Comparison of ENCODE assay signal across 5 cellular contexts in the genomic region with DNA sequence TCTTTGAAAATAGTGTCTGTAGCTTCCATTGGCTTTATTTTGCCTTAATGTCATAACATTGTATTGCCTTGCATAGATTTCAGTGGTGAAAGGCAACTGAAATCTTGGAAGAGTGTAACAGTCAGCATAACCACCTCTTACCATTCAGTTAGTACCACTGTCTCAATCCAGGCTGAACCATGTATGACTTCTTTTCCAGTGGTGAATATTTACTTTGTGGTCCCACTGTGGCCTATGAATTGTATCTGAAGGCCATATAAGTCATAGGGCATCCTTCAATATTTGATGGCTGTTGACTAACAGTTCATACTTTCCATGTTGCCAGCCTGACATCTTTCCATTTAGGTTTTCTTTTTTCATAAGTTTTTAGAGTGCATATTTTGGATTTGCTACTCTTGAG. TPM values are rescaled to one million over a fixed set of nuclear protein-coding genes. Genes with fewer than 3 reads are reported as not detected.
"Had no signal": no experiment of that assay in that cellular context is flagged by ENCODE, and none has a peak within 500 bp of the region (broad histone marks: within the 10 kb centered on the region; RNA-seq: fewer than 3 reads in every experiment).

No MANE protein-coding gene starts in this region.

- H3K4me3 ChIP-seq: GM23338 had no signal

- H2AFZ ChIP-seq: GM23338 had no signal

- H3K4me1 Mint-ChIP-seq: GM23338, H9 had no signal

- DNase-seq: H9, HCEC 1CT, IMR-90 had no signal

- H3K4me2 ChIP-seq: GM23338 had no signal

- H3K27ac Mint-ChIP-seq: GM23338, H9 had no signal

- H3K9me3 Mint-ChIP-seq: GM23338, H9 had no signal

- ATAC-seq: GM23338 had no signal

- H3K4me3 Mint-ChIP-seq: GM23338, H9 had no signal

RNA-seq across cellular contexts. Expression of a gene that starts 38.4 kb away (rescaled TPM):
- total RNA-seq: HT-29 had no signal
